ENCODE assay signal across 27 cellular contexts in genomic region chr7:22751341-22751740, GRCh38. TPM values are rescaled to one million over a fixed set of nuclear protein-coding genes. Genes with fewer than 3 reads are reported as not detected.
"Had no signal": no experiment of that assay in that cellular context is flagged by ENCODE, and none has a peak within 500 bp of the region (broad histone marks: within the 10 kb centered on the region; RNA-seq: fewer than 3 reads in every experiment).

No MANE protein-coding gene starts in this region.

- H3K4me3 ChIP-seq: colonic mucosa, esophagus squamous epithelium, ovary, psoas muscle, suprapubic skin, transverse colon, upper lobe of right lung, uterus had no signal

- DNase-seq: colonic mucosa; effector memory CD4-positive, alpha-beta T cell; esophagus squamous epithelium; foreskin melanocyte; hypothalamus; immature natural killer cell; islet precursor cell; mesendoderm; midbrain; natural killer cell; occipital lobe; ovary; posterior cingulate gyrus; psoas muscle; right cardiac atrium; small intestine; stimulated activated CD4-positive, alpha-beta T cell treated with anti-CD3 and anti-CD28 coated beads, Interleukin-15, amount 100 ng/mL, for 24 hours; stimulated activated CD4-positive, alpha-beta T cell treated with anti-CD3 and anti-CD28 coated beads, Interleukin-4, amount 100 ng/mL, for 1 hour; stimulated activated CD8-positive, alpha-beta memory T cell treated with anti-CD3 and anti-CD28 coated beads, Interleukin-4, amount 100 ng/mL, for 48 hours; stimulated activated naive CD4-positive, alpha-beta T cell; stimulated activated naive CD8-positive, alpha-beta T cell treated with anti-CD3 and anti-CD28 coated beads, Interleukin-15, amount 100 ng/mL, for 72 hours; transverse colon; upper lobe of right lung; uterus had no signal

- H3K27me3 ChIP-seq: colonic mucosa, esophagus squamous epithelium, ovary, suprapubic skin, transverse colon, upper lobe of right lung, uterus had no signal

- H3K36me3 ChIP-seq: colonic mucosa, esophagus squamous epithelium, ovary, suprapubic skin, transverse colon, upper lobe of right lung, uterus had no signal

- H3K4me1 ChIP-seq: colonic mucosa, esophagus squamous epithelium, psoas muscle, suprapubic skin, transverse colon, upper lobe of right lung, uterus had no signal

- ATAC-seq: left lobe of liver; natural killer cell; psoas muscle; right cardiac atrium; stimulated activated naive CD8-positive, alpha-beta T cell treated with anti-CD3 and anti-CD28 coated beads, Interleukin-15, amount 100 ng/mL, for 72 hours; upper lobe of right lung had no signal

- H3K9me3 ChIP-seq: colonic mucosa, esophagus squamous epithelium, ovary, psoas muscle, suprapubic skin, transverse colon, upper lobe of right lung, uterus had no signal

- H3K27ac ChIP-seq: colonic mucosa, esophagus squamous epithelium, ovary, psoas muscle, suprapubic skin, transverse colon, upper lobe of right lung, uterus had no signal

RNA-seq across cellular contexts. Expression of gene IL6, which starts 24.3 kb away (rescaled TPM):
- total RNA-seq: left lobe of liver, occipital lobe had no signal
- polyA plus RNA-seq: immature natural killer cell, neural cell had no signal
